In genomic region chr6:150004783-150005717, GRCh38 we compare ENCODE assay signal across 8 cellular contexts. TPM values are rescaled to one million over a fixed set of nuclear protein-coding genes. Genes with fewer than 3 reads are reported as not detected.
DNase-seq lines count a peak whose midpoint lies in the region; ATAC-seq and TF ChIP-seq lines count a peak whose summit lies in the region.

No MANE protein-coding gene starts in this region.

- H3K9me3 Mint-ChIP-seq in chondrocyte (ENCODE audit: low read depth), result peaks cover 3% of the 10 kb centered on the region

- TF ChIP-seq CTCF in AG09319 (IDR thresholded peaks at IDR 0.05; ENCODE audit: low read depth, low read length), result no peak
- TF ChIP-seq CTCF in chondrocyte (IDR thresholded peaks at IDR 0.05), result no peak

- H3K36me3 Mint-ChIP-seq in chondrocyte (ENCODE audit: low read depth), result peaks cover 3% of the 10 kb centered on the region

- H3K4me3 Mint-ChIP-seq in chondrocyte (ENCODE audit: unreplicated experiment), result peak overlapping the region; percentile 82

- peak overlapping the region; percentile 45 for H3K27ac Mint-ChIP-seq in chondrocyte (ENCODE audit: unreplicated experiment)

- H3K4me1 Mint-ChIP-seq in chondrocyte (ENCODE audit: low read depth), result peaks cover 10% of the 10 kb centered on the region

- peak; percentile 65 for DNase-seq in AG09319 (ENCODE audit: extremely low read depth, low read depth)
- DNase-seq in NCI-H446 treated with DMSO at 0.1 percent for 48 hours (lab: John Stamatoyannopoulos, UW), result peak; percentile 77
- DNase-seq in activated CD4-positive, alpha-beta T cell treated with anti-CD3 and anti-CD28 coated beads for 1 hour, result peak; percentile 78
- DNase-seq in chondrocyte (ENCODE audit: low spot score), result no peak
- DNase-seq in kidney glomerular epithelial cell (lab: John Stamatoyannopoulos, UW), result peak; percentile 61
- DNase-seq in stimulated activated CD4-positive, alpha-beta T cell treated with anti-CD3 and anti-CD28 coated beads, Interleukin-15, amount 100 ng/mL, for 24 hours, result peak; percentile 95

- peaks cover 26% of the 10 kb centered on the region for H3K27me3 Mint-ChIP-seq in chondrocyte (ENCODE audit: low read depth)

- ATAC-seq in GM19025 (IDR thresholded peaks at IDR 0.05; ENCODE audit: low read depth, unreplicated experiment), result peak; percentile 50
- ATAC-seq in HG03342 (IDR thresholded peaks at IDR 0.05; ENCODE audit: unreplicated experiment), result peak; percentile 67

RNA-seq across cellular contexts. Expression of gene RAET1L, which starts 20.3 kb away (rescaled TPM):
- total RNA-seq in chondrocyte, result not detected in 3 replicates

RNA-seq across cellular contexts. Expression of gene ULBP1, which starts 41.3 kb away (rescaled TPM):
- 2.8 to 29.8 TPM (median 29.8 TPM) in 3 replicates for total RNA-seq in chondrocyte
